In genomic region chr6:96157018-96157565, GRCh38 we compare ENCODE assay signal across 11 cellular contexts.
DNase-seq lines count a peak whose midpoint lies in the region; ATAC-seq lines count a peak whose summit lies in the region.
"Had no signal": no experiment of that assay in that cellular context is flagged by ENCODE, and none has a peak within 500 bp of the region (broad histone marks: within the 10 kb centered on the region; RNA-seq: fewer than 3 reads in every experiment).

No MANE protein-coding gene starts in this region.

- no peaks in the 10 kb centered on the region for H3K27me3 Mint-ChIP-seq in central memory CD8-positive, alpha-beta T cell
- H3K27me3 Mint-ChIP-seq: memory B cell had no signal

- no peaks in the 10 kb centered on the region for H3K9me3 Mint-ChIP-seq in central memory CD8-positive, alpha-beta T cell
- H3K9me3 Mint-ChIP-seq: memory B cell had no signal

- peak overlapping the region; percentile 89 for H3K27ac Mint-ChIP-seq in central memory CD8-positive, alpha-beta T cell (ENCODE audit: low read depth)
- H3K27ac Mint-ChIP-seq: memory B cell had no signal

- peak; percentile 95 for ATAC-seq in GM18858 (IDR thresholded peaks at IDR 0.05; ENCODE audit: unreplicated experiment)
- ATAC-seq in GM21526 (IDR thresholded peaks at IDR 0.05; ENCODE audit: low FRiP score, unreplicated experiment): peak; percentile 94
- ATAC-seq in HG03457 (IDR thresholded peaks at IDR 0.05; ENCODE audit: unreplicated experiment): peak; percentile 95
- ATAC-seq in central memory CD8-positive, alpha-beta T cell (replicated peaks; ENCODE audit: extremely low read depth, poor library complexity, severe bottlenecking): peak; percentile 46

- peaks cover 15% of the 10 kb centered on the region for H3K4me1 Mint-ChIP-seq in central memory CD8-positive, alpha-beta T cell
- H3K4me1 Mint-ChIP-seq: memory B cell had no signal

- DNase-seq in central memory CD8-positive, alpha-beta T cell (ENCODE audit: low spot score in 2 of 2): no peak
- DNase-seq in pons (ENCODE audit: low spot score) (no peak), NCI-H82 (lab: John Stamatoyannopoulos, UW) (no peak), KG1 (lab: John Stamatoyannopoulos, UW) (no peak), RKO (ENCODE audit: low spot score) (no peak)
- DNase-seq: colonic mucosa, H7 had no signal

- no peaks in the 10 kb centered on the region for H3K36me3 Mint-ChIP-seq in central memory CD8-positive, alpha-beta T cell (ENCODE audit: insufficient read depth)
- H3K36me3 Mint-ChIP-seq: memory B cell had no signal

- peak overlapping the region; percentile 64 for H3K4me3 Mint-ChIP-seq in central memory CD8-positive, alpha-beta T cell
- H3K4me3 Mint-ChIP-seq: memory B cell had no signal
